7 cellular contexts compared by ENCODE assay signal in genomic region chr16:14119799-14120198, GRCh38.
"Had no signal": no experiment of that assay in that cellular context is flagged by ENCODE, and none has a peak within 500 bp of the region (broad histone marks: within the 10 kb centered on the region; RNA-seq: fewer than 3 reads in every experiment).

No MANE protein-coding gene starts in this region.

- H3K27ac ChIP-seq: GM23248 had no signal

- H3K9me3 ChIP-seq: HAP-1 had no signal

- ATAC-seq: HCT116 had no signal

- H3K4me3 ChIP-seq: GM23248, HAP-1 had no signal

- DNase-seq: GM23248, GOT3, H7, KBM-7 had no signal

- H3K27ac Mint-ChIP-seq: IgD-negative memory B cell had no signal

- H3K27me3 Mint-ChIP-seq: IgD-negative memory B cell had no signal
